Comparison of ENCODE assay signal across 18 cellular contexts in the genomic region with DNA sequence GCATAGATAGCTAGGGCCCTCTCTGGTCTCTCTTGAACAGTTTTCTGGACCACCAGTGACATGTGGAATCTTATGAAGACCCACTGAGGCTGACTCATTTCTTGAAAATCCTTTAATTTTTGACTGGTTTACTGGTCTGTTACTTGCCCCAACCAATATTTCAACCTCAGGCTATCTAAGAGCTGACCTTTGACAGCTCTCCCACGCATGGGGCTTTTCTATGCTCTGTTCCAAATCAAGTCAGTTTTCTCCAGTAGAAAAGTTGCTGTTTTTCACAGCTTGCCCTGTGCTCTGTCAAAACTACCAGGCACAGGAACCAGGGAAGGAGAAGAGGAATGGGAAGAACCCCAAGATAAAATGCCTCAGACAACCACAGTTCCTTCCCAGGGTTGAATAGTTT. TPM values are rescaled to one million over a fixed set of nuclear protein-coding genes. Genes with fewer than 3 reads are reported as not detected.
DNase-seq lines count a peak whose midpoint lies in the region; ATAC-seq, FAIRE-seq and TF ChIP-seq lines count a peak whose summit lies in the region.
"Had no signal": no experiment of that assay in that cellular context is flagged by ENCODE, and none has a peak within 500 bp of the region (broad histone marks: within the 10 kb centered on the region; RNA-seq: fewer than 3 reads in every experiment).

No MANE protein-coding gene starts in this region.

- ATAC-seq in HG02759 (IDR thresholded peaks at IDR 0.05; ENCODE audit: unreplicated experiment) (peak; percentile 34), left lobe of liver (peak; percentile 28), HG03469 (IDR thresholded peaks at IDR 0.05; ENCODE audit: unreplicated experiment) (no peak)
- ATAC-seq: CD8-positive, alpha-beta T cell; GM23338; HCT116 had no signal

- FAIRE-seq in GM18507 (lab: Jason Lieb, UNC), result peak; percentile 67
- FAIRE-seq: GM12891 had no signal

- no peaks in the 10 kb centered on the region for H3K9me3 Mint-ChIP-seq in chondrocyte (ENCODE audit: low read depth)
- H3K9me3 Mint-ChIP-seq: CD4-positive, CD25-positive, alpha-beta regulatory T cell; CD8-positive, alpha-beta T cell; GM23338; H9 had no signal

- H3K27ac Mint-ChIP-seq in chondrocyte (ENCODE audit: unreplicated experiment), result no peak overlapping the region
- H3K27ac Mint-ChIP-seq: B cell; CD8-positive, alpha-beta T cell; GM23338; H9 had no signal

- no peaks in the 10 kb centered on the region for H3K4me1 Mint-ChIP-seq in chondrocyte (ENCODE audit: low read depth)
- H3K4me1 Mint-ChIP-seq: B cell, GM23338, H9 had no signal

- TF ChIP-seq CTCF in chondrocyte (IDR thresholded peaks at IDR 0.05), result no peak

- H3K27me3 Mint-ChIP-seq in chondrocyte (ENCODE audit: low read depth), result no peaks in the 10 kb centered on the region
- H3K27me3 Mint-ChIP-seq: B cell; CD4-positive, CD25-positive, alpha-beta regulatory T cell had no signal

- H3K36me3 Mint-ChIP-seq in chondrocyte (ENCODE audit: low read depth), result peaks cover 24% of the 10 kb centered on the region

- H3K4me3 Mint-ChIP-seq in chondrocyte (ENCODE audit: unreplicated experiment), result no peak overlapping the region
- H3K4me3 Mint-ChIP-seq: B cell; CD4-positive, CD25-positive, alpha-beta regulatory T cell; CD8-positive, alpha-beta T cell; GM23338; H9 had no signal

- no peak for DNase-seq in GM18507 (ENCODE audit: extremely low spot score, insufficient read length, low read depth)
- DNase-seq in left lobe of liver (ENCODE audit: low spot score), result no peak
- no peak for DNase-seq in chondrocyte (ENCODE audit: low spot score)
- no peak for DNase-seq in NK-92 treated with Interleukin-12 subunit alpha and Interleukin-12 subunit beta, amount 100 ng/mL, for 24 hours (lab: John Stamatoyannopoulos, UW)
- no peak for DNase-seq in NCI-H2029 (lab: John Stamatoyannopoulos, UW)
- DNase-seq: Caco-2; CD4-positive, CD25-positive, alpha-beta regulatory T cell; CD8-positive, alpha-beta T cell; DMS153; DND-41; GDM1; H9 had no signal

RNA-seq across cellular contexts. Expression of a gene that starts 46.0 kb away (rescaled TPM):
- total RNA-seq in left lobe of liver (21.4 TPM), chondrocyte (18.3 to 20.6 TPM (median 20.5 TPM) in 3 replicates)
